Comparison of ENCODE assay signal across 13 cellular contexts in the genomic region with DNA sequence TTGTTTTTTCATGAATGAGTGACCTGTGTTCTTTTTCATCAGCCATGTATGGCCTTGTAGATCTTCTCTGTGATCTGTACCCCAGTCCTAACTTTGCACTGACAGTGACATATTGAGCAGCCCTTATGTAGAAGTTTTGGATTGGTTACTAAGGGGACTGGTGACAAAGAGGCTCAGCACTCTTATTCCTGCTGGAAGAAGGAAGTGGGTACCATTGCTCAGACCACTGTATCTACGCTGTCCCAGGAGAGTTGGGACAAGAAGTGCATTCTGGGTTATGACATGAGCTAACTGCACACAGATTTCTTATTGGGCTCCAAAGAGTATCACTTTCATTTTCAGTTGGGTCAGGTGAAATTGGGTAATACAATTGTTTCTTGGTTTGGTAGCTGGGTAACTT.
DNase-seq lines count a peak whose midpoint lies in the region; ATAC-seq and TF ChIP-seq lines count a peak whose summit lies in the region.
"Had no signal": no experiment of that assay in that cellular context is flagged by ENCODE, and none has a peak within 500 bp of the region (broad histone marks: within the 10 kb centered on the region; RNA-seq: fewer than 3 reads in every experiment).

No MANE protein-coding gene starts in this region.

- H3K27me3 ChIP-seq in mammary epithelial cell (ENCODE audit: insufficient read depth, low read length) (no peaks in the 10 kb centered on the region), gastrocnemius medialis (no peaks in the 10 kb centered on the region)

- TF ChIP-seq POLR2A in gastrocnemius medialis (IDR thresholded peaks at IDR 0.05) = no peak

- TF ChIP-seq CTCF in mammary epithelial cell (conservative IDR thresholded peaks at IDR 0.05 in 1 of 2, IDR thresholded peaks at IDR 0.05 in 1 of 2; ENCODE audit: extremely low read depth in 1 of 2, insufficient read depth in 1 of 2, low read depth in 1 of 2, low read length in 2 of 2) = no peak
- no peak for TF ChIP-seq CTCF in gastrocnemius medialis (IDR thresholded peaks at IDR 0.05 in 4 of 5, conservative IDR thresholded peaks at IDR 0.05 in 1 of 5)

- in situ Hi-C loops in mammary epithelial cell (cut with MboI; ENCODE audit: low sequenced_read_pairs in 2 of 2) = no loop called here
- in situ Hi-C loops in gastrocnemius medialis (cut with MboI; ENCODE audit: low sequenced_read_pairs in 4 of 4) = loop anchor here in 1 of 4 donors (5.0 kb wide), 1 partner anchor 299 kb away; no protein-coding TSS in a partner anchor

- dilution Hi-C loops in mammary epithelial cell (cut with HindIII; ENCODE audit: low sequenced_read_pairs) = no loop called here

- H3K4me2 ChIP-seq in mammary epithelial cell (ENCODE audit: insufficient read depth, low read depth, low read length) = no peak overlapping the region

- H4K20me1 ChIP-seq in mammary epithelial cell (ENCODE audit: insufficient read depth, low read length) = no peaks in the 10 kb centered on the region

- 100% methylated on average over 1 of the region's 1 CpG for WGBS in mammary epithelial cell (ENCODE audit: low coverage, missing lambda C conversion rate)

- H3K4me1 ChIP-seq in mammary epithelial cell (ENCODE audit: insufficient read depth, low read length) (peaks cover 20% of the 10 kb centered on the region), gastrocnemius medialis (peaks cover 41 to 54% of the 10 kb centered on the region in 2 donors)

- DNase-seq in mammary epithelial cell (peak; percentile 9), gastrocnemius medialis (no peak), retina (no peak), NCI-H146 treated with DMSO at 0.1 percent for 48 hours (lab: John Stamatoyannopoulos, UW; ENCODE audit: unreplicated experiment) (no peak)
- DNase-seq: activated CD8-positive, alpha-beta T cell treated with anti-CD3 and anti-CD28 coated beads for 36 hours; effector CD4-positive, alpha-beta T cell; H9; kidney; NCI-H1436 treated with DMSO at 0.1 percent for 48 hours; NCI-H524 treated with DMSO at 0.1 percent for 48 hours had no signal

- intact Hi-C loops in mammary epithelial cell (cut with micrococcal nuclease) (no loop called here), gastrocnemius medialis (cut with DNase I; ENCODE audit: low total_unique reads) (no loop called here)

- no peak overlapping the region for H2AFZ ChIP-seq in mammary epithelial cell (ENCODE audit: low read depth, low read length)

- H3K79me2 ChIP-seq in mammary epithelial cell (ENCODE audit: insufficient read depth, low read length) = peaks cover 16% of the 10 kb centered on the region

- no peak overlapping the region for H3K9ac ChIP-seq in mammary epithelial cell (ENCODE audit: insufficient read depth, low read length)

- CTCF ChIA-PET in mammary epithelial cell (lab: Charles Lee; ENCODE audit: low non-redundant PET) = interaction anchor here (0.5 kb wide), 1 partner anchor 14 kb away, joined by 3 read pairs; no protein-coding TSS in a partner anchor

- H3K27ac ChIP-seq in mammary epithelial cell (ENCODE audit: insufficient read depth, low read depth, low read length) (peak overlapping the region; percentile 8), gastrocnemius medialis (peak overlapping the region; percentile 88 to 93 (median 92))

- H3K36me3 ChIP-seq in mammary epithelial cell (ENCODE audit: insufficient read depth, low read length) (peaks cover 21% of the 10 kb centered on the region), gastrocnemius medialis (peaks cover 0 to 16% of the 10 kb centered on the region in 2 donors)

- BruUV-seq in mammary epithelial cell (replicated peaks; lab: Mats Ljungman, UMichigan) = no TSS peak

- no peak overlapping the region for H3K4me3 ChIP-seq in mammary epithelial cell (replicated peaks in 1 of 3; ENCODE audit: insufficient read depth in 1 of 3, low read depth in 2 of 3, low read length in 3 of 3)
- no peak overlapping the region for H3K4me3 ChIP-seq in gastrocnemius medialis

- ATAC-seq in GM19043 (IDR thresholded peaks at IDR 0.05; ENCODE audit: low read depth, unreplicated experiment) (peak; percentile 55), HG03520 (IDR thresholded peaks at IDR 0.05; ENCODE audit: unreplicated experiment) (peak; percentile 58), gastrocnemius medialis (no peak), GM21786 (IDR thresholded peaks at IDR 0.05; ENCODE audit: unreplicated experiment) (no peak)
- ATAC-seq: activated CD8-positive, alpha-beta T cell treated with anti-CD3 and anti-CD28 coated beads for 36 hours had no signal

- no peaks in the 10 kb centered on the region for H3K9me3 ChIP-seq in mammary epithelial cell (replicated peaks; ENCODE audit: insufficient read depth, low read length)
- no peaks in the 10 kb centered on the region for H3K9me3 ChIP-seq in gastrocnemius medialis

Comparison
In these comparisons a context has a peak if more than half of its experiments do, and no peak if none do; other contexts are left out.
1. ATAC-seq: peak in GM19043 (single experiment) and HG03520 (single experiment); none in gastrocnemius medialis (0 of 2) and GM21786 (single experiment).